ENCODE assay signal across 12 cellular contexts in genomic region chr10:103676058-103676785, GRCh38.
DNase-seq lines count a peak whose midpoint lies in the region; ATAC-seq and TF ChIP-seq lines count a peak whose summit lies in the region.
"Had no signal": no experiment of that assay in that cellular context is flagged by ENCODE, and none has a peak within 500 bp of the region (broad histone marks: within the 10 kb centered on the region; RNA-seq: fewer than 3 reads in every experiment).

No MANE protein-coding gene starts in this region.

- POLR2A ChIA-PET in WTC11 (lab: Charles Lee) (no interaction called here), HEK293T (lab: Yijun Ruan, JAX) (interaction anchor here (1.3 kb wide), 1 partner anchor 15 kb away, joined by 3 read pairs; no protein-coding TSS in a partner anchor)

- H3K36me3 Mint-ChIP-seq in WTC11: no peaks in the 10 kb centered on the region
- H3K36me3 Mint-ChIP-seq in activated CD8-positive, alpha-beta memory T cell treated with anti-CD3 and anti-CD28 coated beads, Interleukin-2, amount 10 ng/mL, durations not matched to agents 7 days and 5 days: no peaks in the 10 kb centered on the region

- H3K27ac Mint-ChIP-seq in WTC11: no peak overlapping the region
- H3K27ac Mint-ChIP-seq in activated CD8-positive, alpha-beta memory T cell treated with anti-CD3 and anti-CD28 coated beads, Interleukin-2, amount 10 ng/mL, durations not matched to agents 7 days and 5 days: no peak overlapping the region
- H3K27ac Mint-ChIP-seq: activated T-cell treated with anti-CD3 and anti-CD28 coated beads, Interleukin-2, amount 50 U/mL, for 72 hours had no signal

- DNase-seq in WTC11 (ENCODE audit: low spot score) (no peak), foreskin fibroblast (peak in 1 of 2 donors; percentile 47), psoas muscle (peak; percentile 68 to 85), HEK293T (ENCODE audit: extremely low spot score) (no peak), NCI-H748 (lab: John Stamatoyannopoulos, UW; ENCODE audit: unreplicated experiment) (no peak)
- no peak for DNase-seq in activated CD8-positive, alpha-beta memory T cell treated with anti-CD3 and anti-CD28 coated beads, Interleukin-2, amount 10 ng/mL, durations not matched to agents 7 days and 5 days
- DNase-seq: activated T-cell treated with anti-CD3 and anti-CD28 coated beads, Interleukin-2, amount 50 U/mL, for 72 hours; DMS79 treated with DMSO at 0.1 percent for 48 hours; NCI-H1092 treated with DMSO at 0.1 percent for 48 hours; SHP77 had no signal

- H3K9me3 ChIP-seq in BLaER1: no peaks in the 10 kb centered on the region
- no peaks in the 10 kb centered on the region for H3K9me3 ChIP-seq in psoas muscle

- peaks cover 5% of the 10 kb centered on the region; the same call in 1 of the 2 replicates for H4K20me1 ChIP-seq in BLaER1

- CTCF ChIA-PET in WTC11 (lab: Charles Lee): interaction anchor here (1.2 to 1.3 kb wide), 2 partner anchors 10 to 61 kb away, joined by 3 to 5 read pairs; no protein-coding TSS in a partner anchor
- CTCF ChIA-PET in HEK293T (lab: Yijun Ruan, JAX): interaction anchor here (1.0 to 1.1 kb wide), 2 partner anchors 9 to 10 kb away, joined by 4 read pairs; no protein-coding TSS in a partner anchor
- CTCF ChIA-PET in activated CD8-positive, alpha-beta memory T cell treated with anti-CD3 and anti-CD28 coated beads, Interleukin-2, amount 10 ng/mL, durations not matched to agents 7 days and 5 days (lab: Charles Lee): interaction anchor here (3.2 kb wide), 1 partner anchor 9 kb away, joined by 21 read pairs; no protein-coding TSS in a partner anchor

- peak overlapping the region; percentile 95 for H3K4me2 ChIP-seq in BLaER1

- no peak overlapping the region for H3K4me3 ChIP-seq in BLaER1
- H3K4me3 ChIP-seq in foreskin fibroblast (ENCODE audit: low read depth in 1 of 2, low read length in 2 of 2): peak overlapping the region; percentile 59 to 62
- H3K4me3 ChIP-seq in psoas muscle: no peak overlapping the region

- ATAC-seq in WTC11 (peak; percentile 38; the same call in 1 of the 2 replicates), psoas muscle (peak in 2 of 4 donors; percentile 11 to 52), GM19463 (IDR thresholded peaks at IDR 0.05; ENCODE audit: unreplicated experiment) (no peak)
- ATAC-seq in activated CD8-positive, alpha-beta memory T cell treated with anti-CD3 and anti-CD28 coated beads, Interleukin-2, amount 10 ng/mL, durations not matched to agents 7 days and 5 days: no peak
- ATAC-seq: activated T-cell treated with anti-CD3 and anti-CD28 coated beads, Interleukin-2, amount 50 U/mL, for 72 hours had no signal

- peaks cover 95% of the 10 kb centered on the region for H3K4me1 ChIP-seq in BLaER1
- peaks cover 14% of the 10 kb centered on the region for H3K4me1 ChIP-seq in psoas muscle

- no peaks in the 10 kb centered on the region for H3K9me3 Mint-ChIP-seq in WTC11
- no peaks in the 10 kb centered on the region for H3K9me3 Mint-ChIP-seq in activated CD8-positive, alpha-beta memory T cell treated with anti-CD3 and anti-CD28 coated beads, Interleukin-2, amount 10 ng/mL, durations not matched to agents 7 days and 5 days (ENCODE audit: low read depth)
- H3K9me3 Mint-ChIP-seq: activated T-cell treated with anti-CD3 and anti-CD28 coated beads, Interleukin-2, amount 50 U/mL, for 72 hours had no signal

- intact Hi-C loops in psoas muscle (cut with DNase I): no loop called here

- TF ChIP-seq CTCF in WTC11 (IDR thresholded peaks at IDR 0.05) (no peak), foreskin fibroblast (IDR thresholded peaks at IDR 0.05; ENCODE audit: low read depth, low read length) (no peak), psoas muscle (IDR thresholded peaks at IDR 0.05) (no peak)

- no peak overlapping the region for H3K4me3 Mint-ChIP-seq in WTC11
- H3K4me3 Mint-ChIP-seq in activated CD8-positive, alpha-beta memory T cell treated with anti-CD3 and anti-CD28 coated beads, Interleukin-2, amount 10 ng/mL, durations not matched to agents 7 days and 5 days: no peak overlapping the region
- H3K4me3 Mint-ChIP-seq: activated T-cell treated with anti-CD3 and anti-CD28 coated beads, Interleukin-2, amount 50 U/mL, for 72 hours had no signal

- H3K36me3 ChIP-seq in BLaER1: peaks cover 15% of the 10 kb centered on the region; the same call in 1 of the 2 replicates
- H3K36me3 ChIP-seq in psoas muscle (ENCODE audit: insufficient read depth in 1 of 2, low read depth in 1 of 2): no peaks in the 10 kb centered on the region

- 78 to 87% (median 87%) methylated on average over 7 of the region's 7 CpGs for WGBS in psoas muscle, 3 donors

- H3K27me3 Mint-ChIP-seq in WTC11 (ENCODE audit: low read depth): no peaks in the 10 kb centered on the region
- H3K27me3 Mint-ChIP-seq in activated CD8-positive, alpha-beta memory T cell treated with anti-CD3 and anti-CD28 coated beads, Interleukin-2, amount 10 ng/mL, durations not matched to agents 7 days and 5 days: no peaks in the 10 kb centered on the region

- 0 out of 2 replicates have a peak overlapping the region, but pooled peaks have one; percentile 70 for H3K9ac ChIP-seq in BLaER1

- peaks cover 15% of the 10 kb centered on the region for H3K4me1 Mint-ChIP-seq in WTC11
- peaks cover 17% of the 10 kb centered on the region for H3K4me1 Mint-ChIP-seq in activated CD8-positive, alpha-beta memory T cell treated with anti-CD3 and anti-CD28 coated beads, Interleukin-2, amount 10 ng/mL, durations not matched to agents 7 days and 5 days

- H3K27me3 ChIP-seq in BLaER1 (no peaks in the 10 kb centered on the region), psoas muscle (ENCODE audit: insufficient read depth in 3 of 3, low read length in 2 of 3) (no peaks in the 10 kb centered on the region)

- H3K27ac ChIP-seq in BLaER1: peak overlapping the region; percentile 82
- H3K27ac ChIP-seq in psoas muscle: peak overlapping the region; percentile 38

TF ChIP-seq in WTC11, 78 proteins besides CTCF, POLR2A, EP300 and RAD21:
- TF ChIP-seq ZNF416 (CRISPR knock-in tag; IDR thresholded peaks at IDR 0.05) (no peak), JAZF1 (CRISPR knock-in tag; IDR thresholded peaks at IDR 0.05) (no peak), MAX (CRISPR knock-in tag; IDR thresholded peaks at IDR 0.05) (no peak), HMGA2 (CRISPR knock-in tag; IDR thresholded peaks at IDR 0.05) (no peak), USF1 (CRISPR knock-in tag; IDR thresholded peaks at IDR 0.05) (no peak), IRF1 (CRISPR knock-in tag; IDR thresholded peaks at IDR 0.05) (no peak), ZMAT4 (CRISPR knock-in tag; IDR thresholded peaks at IDR 0.05) (no peak), FOXP1 (CRISPR knock-in tag; IDR thresholded peaks at IDR 0.05; ENCODE audit: borderline replicate concordance) (no peak)

TF ChIP-seq in HEK293T, 16 proteins besides CTCF, POLR2A, EP300 and RAD21:
- TF ChIP-seq NFRKB (IDR thresholded peaks at IDR 0.05) (no peak), FOXK2 (IDR thresholded peaks at IDR 0.05) (no peak), ARNT (IDR thresholded peaks at IDR 0.05) (no peak), LEF1 (IDR thresholded peaks at IDR 0.05; ENCODE audit: borderline replicate concordance) (no peak), SUZ12 (IDR thresholded peaks at IDR 0.05) (no peak), ZNF384 (IDR thresholded peaks at IDR 0.05) (no peak), TARDBP (IDR thresholded peaks at IDR 0.05) (no peak), CTBP1 (IDR thresholded peaks at IDR 0.05; ENCODE audit: borderline replicate concordance) (no peak), PKNOX1 (IDR thresholded peaks at IDR 0.05) (no peak)

Comparison
In these comparisons a context has a peak if more than half of its experiments do, and no peak if none do; other contexts are left out.
1. H3K4me3 ChIP-seq: peak in foreskin fibroblast (2 of 2); none in BLaER1 (single experiment) and psoas muscle (single experiment).
2. DNase-seq: peak in psoas muscle (2 of 2); none in WTC11 (single experiment), HEK293T (single experiment), NCI-H748 (single experiment) and activated CD8-positive, alpha-beta memory T cell treated with anti-CD3 and anti-CD28 coated beads, Interleukin-2, amount 10 ng/mL, durations not matched to agents 7 days and 5 days (single experiment).